26 cellular contexts compared by ENCODE assay signal in genomic region chr19:30082168-30082567, GRCh38.
"Had no signal": no experiment of that assay in that cellular context is flagged by ENCODE, and none has a peak within 500 bp of the region (broad histone marks: within the 10 kb centered on the region; RNA-seq: fewer than 3 reads in every experiment).

No MANE protein-coding gene starts in this region.

- H3K9me3 Mint-ChIP-seq: activated CD4-positive, alpha-beta T cell treated with anti-CD3 and anti-CD28 coated beads, Interleukin-2, amount 10 ng/mL, durations not matched to agents 24 days and 14 days; activated naive CD4-positive, alpha-beta T cell treated with anti-CD3 and anti-CD28 coated beads for 36 hours; activated naive CD8-positive, alpha-beta T cell treated with anti-CD3 and anti-CD28 coated beads, Interleukin-2, amount 10 ng/mL, durations not matched to agents 7 days and 5 days; activated T-cell treated with anti-CD3 and anti-CD28 coated beads, Interleukin-2, amount 50 U/mL, for 24 hours; activated T-helper 17 cell treated with anti-CD3 and anti-CD28 coated beads, Interleukin-2, amount 50 U/mL, for 72 hours; T-helper 1 cell treated with Interleukin-12 subunit alpha and Interleukin-12 subunit beta and Interleukin-4 antibody, amounts not matched to agents 30 μg/mL and 1 μg/mL, for 36 hours had no signal

- H3K27ac Mint-ChIP-seq: activated CD4-positive, alpha-beta T cell treated with anti-CD3 and anti-CD28 coated beads, Interleukin-2, amount 10 ng/mL, durations not matched to agents 24 days and 14 days; activated CD8-positive, alpha-beta memory T cell treated with anti-CD3 and anti-CD28 coated beads, Interleukin-2, amount 10 ng/mL, durations not matched to agents 7 days and 5 days; activated naive CD4-positive, alpha-beta T cell treated with anti-CD3 and anti-CD28 coated beads for 36 hours; activated naive CD8-positive, alpha-beta T cell treated with anti-CD3 and anti-CD28 coated beads, Interleukin-2, amount 10 ng/mL, durations not matched to agents 7 days and 5 days; activated T-cell treated with anti-CD3 and anti-CD28 coated beads, Interleukin-2, amount 50 U/mL, for 24 hours; activated T-helper 17 cell treated with anti-CD3 and anti-CD28 coated beads, Interleukin-2, amount 50 U/mL, for 72 hours; T-helper 1 cell treated with Interleukin-12 subunit alpha and Interleukin-12 subunit beta and Interleukin-4 antibody, amounts not matched to agents 30 μg/mL and 1 μg/mL, for 36 hours; WTC11 had no signal

- H3K27ac ChIP-seq: adrenal gland, RWPE1 had no signal

- H3K4me3 Mint-ChIP-seq: activated CD4-positive, alpha-beta T cell treated with anti-CD3 and anti-CD28 coated beads, Interleukin-2, amount 10 ng/mL, durations not matched to agents 24 days and 14 days; activated CD8-positive, alpha-beta memory T cell treated with anti-CD3 and anti-CD28 coated beads, Interleukin-2, amount 10 ng/mL, durations not matched to agents 7 days and 5 days; activated naive CD4-positive, alpha-beta T cell treated with anti-CD3 and anti-CD28 coated beads for 36 hours; activated naive CD8-positive, alpha-beta T cell treated with anti-CD3 and anti-CD28 coated beads, Interleukin-2, amount 10 ng/mL, durations not matched to agents 7 days and 5 days; activated T-cell treated with anti-CD3 and anti-CD28 coated beads, Interleukin-2, amount 50 U/mL, for 24 hours; activated T-helper 17 cell treated with anti-CD3 and anti-CD28 coated beads, Interleukin-2, amount 50 U/mL, for 72 hours; T-helper 1 cell treated with Interleukin-12 subunit alpha and Interleukin-12 subunit beta and Interleukin-4 antibody, amounts not matched to agents 30 μg/mL and 1 μg/mL, for 36 hours; WTC11 had no signal

- H3K9me3 ChIP-seq: adrenal gland, MG63 had no signal

- H3K36me3 Mint-ChIP-seq: activated CD8-positive, alpha-beta memory T cell treated with anti-CD3 and anti-CD28 coated beads, Interleukin-2, amount 10 ng/mL, durations not matched to agents 7 days and 5 days; activated naive CD8-positive, alpha-beta T cell treated with anti-CD3 and anti-CD28 coated beads, Interleukin-2, amount 10 ng/mL, durations not matched to agents 7 days and 5 days; WTC11 had no signal

- H3K4me3 ChIP-seq: adrenal gland, MG63 had no signal

- ATAC-seq: activated CD8-positive, alpha-beta memory T cell treated with anti-CD3 and anti-CD28 coated beads, Interleukin-2, amount 10 ng/mL, durations not matched to agents 7 days and 5 days; activated T-helper 17 cell treated with anti-CD3 and anti-CD28 coated beads, Interleukin-2, amount 50 U/mL, for 72 hours; WTC11 had no signal

- DNase-seq: activated CD4-positive, alpha-beta T cell treated with anti-CD3 and anti-CD28 coated beads, Interleukin-2, amount 10 ng/mL, durations not matched to agents 24 days and 14 days; activated CD4-positive, alpha-beta T cell treated with anti-CD3 and anti-CD28 coated beads, Interleukin-2, amount 50 U/mL, for 48 hours; activated CD4-positive, CD25-positive, alpha-beta regulatory T cell treated with anti-CD3 and anti-CD28 coated beads, Interleukin-2, amount 50 U/mL, for 72 hours; activated CD8-positive, alpha-beta memory T cell treated with anti-CD3 and anti-CD28 coated beads, Interleukin-2, amount 10 ng/mL, durations not matched to agents 7 days and 5 days; activated gamma-delta T cell; activated naive CD4-positive, alpha-beta T cell treated with anti-CD3 and anti-CD28 coated beads for 36 hours; activated naive CD8-positive, alpha-beta T cell treated with anti-CD3 and anti-CD28 coated beads, Interleukin-2, amount 10 ng/mL, durations not matched to agents 7 days and 5 days; activated T-cell treated with anti-CD3 and anti-CD28 coated beads, Interleukin-2, amount 50 U/mL, for 24 hours; adrenal gland; anterior cingulate cortex; MG63; NCI-H1092 treated with DMSO at 0.1 percent for 48 hours; NCI-H1417 treated with DMSO at 0.1 percent for 48 hours; NCI-H1694; NCI-H2029; NCI-H2107; NCI-H345; NCI-H510A; NCI-H526 treated with DMSO at 0.1 percent for 48 hours; NK-92 treated with Interleukin-12 subunit alpha and Interleukin-12 subunit beta, amount 100 ng/mL, for 24 hours; OCI-M1; SHP77 had no signal

- H3K36me3 ChIP-seq: adrenal gland, MG63 had no signal

- H3K4me1 Mint-ChIP-seq: activated T-helper 17 cell treated with anti-CD3 and anti-CD28 coated beads, Interleukin-2, amount 50 U/mL, for 72 hours; WTC11 had no signal

- H3K27me3 ChIP-seq: adrenal gland, MG63 had no signal

- H3K27me3 Mint-ChIP-seq: activated CD8-positive, alpha-beta memory T cell treated with anti-CD3 and anti-CD28 coated beads, Interleukin-2, amount 10 ng/mL, durations not matched to agents 7 days and 5 days had no signal
